ENCODE assay signal across 2 cellular contexts in genomic region chr2:43880952-43881351, GRCh38.
TF ChIP-seq lines count a peak whose summit lies in the region.

No MANE protein-coding gene starts in this region.

TF ChIP-seq in HEK293T, 16 proteins besides CTCF, POLR2A, EP300 and RAD21:
- TF ChIP-seq ZNF384 (IDR thresholded peaks at IDR 0.05) (no peak), PKNOX1 (IDR thresholded peaks at IDR 0.05) (peak; percentile 40; the same call in 1 of the 2 replicates)

TF ChIP-seq in HepG2, 621 proteins besides CTCF, POLR2A, EP300 and RAD21:
- TF ChIP-seq SPEN (CRISPR knock-in tag; IDR thresholded peaks at IDR 0.05; ENCODE audit: low read depth) (peak; percentile 47; the same call in 1 of the 2 replicates), DZIP1 (CRISPR knock-in tag; IDR thresholded peaks at IDR 0.05) (0 out of 2 replicates have a peak, but pooled peaks have one; percentile 48), CSRNP1 (CRISPR knock-in tag; IDR thresholded peaks at IDR 0.05) (0 out of 2 replicates have a peak, but pooled peaks have one; percentile 46), ZNF331 (CRISPR knock-in tag; IDR thresholded peaks at IDR 0.05) (0 out of 2 replicates have a peak, but pooled peaks have one; percentile 9), PITX1 (CRISPR knock-in tag; IDR thresholded peaks at IDR 0.05) (peak; percentile 64), ARID2 (CRISPR knock-in tag; IDR thresholded peaks at IDR 0.05; ENCODE audit: borderline replicate concordance) (0 out of 2 replicates have a peak, but pooled peaks have one; percentile 38), PBX2 (CRISPR knock-in tag; IDR thresholded peaks at IDR 0.05) (peak; percentile 78), IRF9 (CRISPR knock-in tag; IDR thresholded peaks at IDR 0.05; ENCODE audit: borderline replicate concordance) (0 out of 2 replicates have a peak, but pooled peaks have one; percentile 45), MZF1 (CRISPR knock-in tag; IDR thresholded peaks at IDR 0.05; ENCODE audit: borderline replicate concordance) (0 out of 2 replicates have a peak, but pooled peaks have one; percentile 44), HNF4A (CRISPR knock-in tag; IDR thresholded peaks at IDR 0.05) (peak; percentile 60), ZMYM3 (CRISPR knock-in tag; IDR thresholded peaks at IDR 0.05) (peak; percentile 30; the same call in 1 of the 2 replicates), HNF1B (CRISPR knock-in tag; IDR thresholded peaks at IDR 0.05) (no peak), TARDBP (CRISPR knock-in tag; IDR thresholded peaks at IDR 0.05) (0 out of 2 replicates have a peak, but pooled peaks have one; percentile 30), ZNF280D (CRISPR knock-in tag; IDR thresholded peaks at IDR 0.05) (peak; percentile 55; the same call in 1 of the 2 replicates), ZNF781 (CRISPR knock-in tag; IDR thresholded peaks at IDR 0.05; ENCODE audit: borderline replicate concordance, not compliant biosample characterization) (peak; percentile 33), ZNF326 (CRISPR knock-in tag; IDR thresholded peaks at IDR 0.05; ENCODE audit: borderline replicate concordance) (no peak), E2F2 (CRISPR knock-in tag; IDR thresholded peaks at IDR 0.05; ENCODE audit: borderline replicate concordance) (no peak), PAF1 (CRISPR knock-in tag; IDR thresholded peaks at IDR 0.05) (peak; percentile 66; the same call in 1 of the 2 replicates), ZNF3 (CRISPR knock-in tag; IDR thresholded peaks at IDR 0.05) (no peak), ZBTB34 (CRISPR knock-in tag; IDR thresholded peaks at IDR 0.05) (peak; percentile 27; the same call in 1 of the 2 replicates), NFKBIZ (CRISPR knock-in tag; IDR thresholded peaks at IDR 0.05) (0 out of 2 replicates have a peak, but pooled peaks have one; percentile 10), CHCHD3 (CRISPR knock-in tag; IDR thresholded peaks at IDR 0.05) (no peak), GATAD1 (CRISPR knock-in tag; IDR thresholded peaks at IDR 0.05) (0 out of 2 replicates have a peak, but pooled peaks have one; percentile 13), ZNF512B (CRISPR knock-in tag; IDR thresholded peaks at IDR 0.05; ENCODE audit: borderline replicate concordance) (peak; percentile 87; the same call in 1 of the 2 replicates)
